Comparison of ENCODE assay signal across 16 cellular contexts in genomic region chr2:157856157-157856455, GRCh38. TPM values are rescaled to one million over a fixed set of nuclear protein-coding genes. Genes with fewer than 3 reads are reported as not detected.
A peak's percentile ranks its signal among the peaks of the same experiment; 100 is the strongest.
DNase-seq lines count a peak whose midpoint lies in the region; ATAC-seq, FAIRE-seq and TF ChIP-seq lines count a peak whose summit lies in the region.
"Had no signal": no experiment of that assay in that cellular context is flagged by ENCODE, and none has a peak within 500 bp of the region (broad histone marks: within the 10 kb centered on the region; RNA-seq: fewer than 3 reads in every experiment).

No MANE protein-coding gene starts in this region.

- POLR2A ChIA-PET in activated CD4-positive, alpha-beta memory T cell treated with anti-CD3 and anti-CD28 coated beads, Interleukin-2, amount 10 ng/mL, durations not matched to agents 7 days and 5 days (lab: Charles Lee): no interaction called here

- no peaks in the 10 kb centered on the region for H3K27me3 ChIP-seq in small intestine (ENCODE audit: control insufficient read depth in 2 of 2, insufficient read depth in 2 of 2, low read length in 2 of 2)

- H3K4me3 ChIP-seq in fibroblast of the aortic adventitia (ENCODE audit: low read depth, low read length): no peak overlapping the region
- no peak overlapping the region for H3K4me3 ChIP-seq in small intestine (ENCODE audit: low read depth in 1 of 2, low read length in 2 of 2)
- H3K4me3 ChIP-seq: GM23338, lung had no signal

- H3K4me1 Mint-ChIP-seq in stimulated activated naive CD8-positive, alpha-beta T cell treated with anti-CD3 and anti-CD28 coated beads, Interleukin-15, amount 100 ng/mL, for 72 hours: peaks cover 21% of the 10 kb centered on the region
- H3K4me1 Mint-ChIP-seq in activated CD4-positive, alpha-beta memory T cell treated with anti-CD3 and anti-CD28 coated beads, Interleukin-2, amount 10 ng/mL, durations not matched to agents 7 days and 5 days: peaks cover 28% of the 10 kb centered on the region
- H3K4me1 Mint-ChIP-seq: nephron had no signal

- H3K4me1 ChIP-seq in small intestine (ENCODE audit: control insufficient read depth in 2 of 2, insufficient read depth in 1 of 2, low read depth in 1 of 2, low read length in 1 of 2): peaks cover 0 to 3% of the 10 kb centered on the region in 2 donors

- no peak overlapping the region for H3K4me3 Mint-ChIP-seq in stimulated activated naive CD8-positive, alpha-beta T cell treated with anti-CD3 and anti-CD28 coated beads, Interleukin-15, amount 100 ng/mL, for 72 hours
- H3K4me3 Mint-ChIP-seq in activated CD4-positive, alpha-beta memory T cell treated with anti-CD3 and anti-CD28 coated beads, Interleukin-2, amount 10 ng/mL, durations not matched to agents 7 days and 5 days: no peak overlapping the region
- H3K4me3 Mint-ChIP-seq: endodermal cell, GM23338, nephron had no signal

- peaks cover 3% of the 10 kb centered on the region in 2 donors for H3K36me3 ChIP-seq in small intestine (ENCODE audit: control insufficient read depth in 2 of 2, insufficient read depth in 2 of 2, low read length in 2 of 2)

- no peaks in the 10 kb centered on the region for H3K9me3 Mint-ChIP-seq in stimulated activated naive CD8-positive, alpha-beta T cell treated with anti-CD3 and anti-CD28 coated beads, Interleukin-15, amount 100 ng/mL, for 72 hours
- no peaks in the 10 kb centered on the region for H3K9me3 Mint-ChIP-seq in activated CD4-positive, alpha-beta memory T cell treated with anti-CD3 and anti-CD28 coated beads, Interleukin-2, amount 10 ng/mL, durations not matched to agents 7 days and 5 days
- H3K9me3 Mint-ChIP-seq: endodermal cell, GM23338, nephron had no signal

- no peak for FAIRE-seq in small intestine (lab: Jason Lieb, UNC)
- FAIRE-seq: HepG2 had no signal

- peaks cover 42% of the 10 kb centered on the region for H3K36me3 Mint-ChIP-seq in activated CD4-positive, alpha-beta memory T cell treated with anti-CD3 and anti-CD28 coated beads, Interleukin-2, amount 10 ng/mL, durations not matched to agents 7 days and 5 days (ENCODE audit: low read depth)

- no peak for TF ChIP-seq CTCF in fibroblast of the aortic adventitia (IDR thresholded peaks at IDR 0.05; ENCODE audit: insufficient read depth, low read length)

- no peak overlapping the region for H3K27ac Mint-ChIP-seq in stimulated activated naive CD8-positive, alpha-beta T cell treated with anti-CD3 and anti-CD28 coated beads, Interleukin-15, amount 100 ng/mL, for 72 hours
- peak overlapping the region; percentile 25 for H3K27ac Mint-ChIP-seq in activated CD4-positive, alpha-beta memory T cell treated with anti-CD3 and anti-CD28 coated beads, Interleukin-2, amount 10 ng/mL, durations not matched to agents 7 days and 5 days
- H3K27ac Mint-ChIP-seq: endodermal cell, GM23338, nephron had no signal

- WGBS in small intestine, 3 donors: 92 to 98% (median 95%) methylated on average over 2 of the region's 2 CpGs

- DNase-seq in stimulated activated naive CD8-positive, alpha-beta T cell treated with anti-CD3 and anti-CD28 coated beads, Interleukin-15, Interleukin-2, amounts not matched to agents 100 U/mL and 50 U/mL, for 24 hours: no peak
- DNase-seq in stimulated activated naive CD8-positive, alpha-beta T cell treated with anti-CD3 and anti-CD28 coated beads, Interleukin-15, amount 100 ng/mL, for 72 hours: no peak
- DNase-seq in activated CD4-positive, alpha-beta memory T cell treated with anti-CD3 and anti-CD28 coated beads, Interleukin-2, amount 10 ng/mL, durations not matched to agents 7 days and 5 days: no peak
- DNase-seq in fibroblast of the aortic adventitia (ENCODE audit: low read depth) (peak; percentile 43), small intestine (no peak), D341Med (ENCODE audit: low spot score) (no peak), NCI-H345 treated with DMSO at 0.1 percent for 48 hours (lab: John Stamatoyannopoulos, UW; ENCODE audit: unreplicated experiment) (no peak), NCI-H2081 treated with DMSO at 0.1 percent for 48 hours (lab: John Stamatoyannopoulos, UW) (no peak)
- DNase-seq: caudate nucleus, DMS153, endodermal cell, MV-4-11 had no signal

- no peaks in the 10 kb centered on the region for H3K27me3 Mint-ChIP-seq in stimulated activated naive CD8-positive, alpha-beta T cell treated with anti-CD3 and anti-CD28 coated beads, Interleukin-15, amount 100 ng/mL, for 72 hours
- no peaks in the 10 kb centered on the region for H3K27me3 Mint-ChIP-seq in activated CD4-positive, alpha-beta memory T cell treated with anti-CD3 and anti-CD28 coated beads, Interleukin-2, amount 10 ng/mL, durations not matched to agents 7 days and 5 days

- CTCF ChIA-PET in activated CD4-positive, alpha-beta memory T cell treated with anti-CD3 and anti-CD28 coated beads, Interleukin-2, amount 10 ng/mL, durations not matched to agents 7 days and 5 days (lab: Charles Lee): no interaction called here

- H3K27ac ChIP-seq in small intestine (ENCODE audit: low read depth in 1 of 2, low read length in 1 of 2): no peak overlapping the region

- peak; percentile 25 for ATAC-seq in stimulated activated naive CD8-positive, alpha-beta T cell treated with anti-CD3 and anti-CD28 coated beads, Interleukin-15, Interleukin-2, amounts not matched to agents 100 U/mL and 50 U/mL, for 24 hours
- no peak for ATAC-seq in stimulated activated naive CD8-positive, alpha-beta T cell treated with anti-CD3 and anti-CD28 coated beads, Interleukin-15, amount 100 ng/mL, for 72 hours
- ATAC-seq: GM23338, HepG2 had no signal

- no peaks in the 10 kb centered on the region for H3K9me3 ChIP-seq in small intestine (ENCODE audit: control insufficient read depth, low read depth)

RNA-seq across cellular contexts. Expression of gene ACVR1, which starts 20.0 kb away (rescaled TPM):
- total RNA-seq in activated CD4-positive, alpha-beta memory T cell treated with anti-CD3 and anti-CD28 coated beads, Interleukin-2, amount 10 ng/mL, durations not matched to agents 7 days and 5 days: 10 to 100 TPM; 24.2 to 27.6 TPM
- total RNA-seq in fibroblast of the aortic adventitia (ENCODE audit: low replicate concordance): 16.2 and 32.9 TPM in 2 replicates
- 10 to 100 TPM in 1 of 3 donors, 1 to 10 TPM in 2; 2.2 to 12.4 (median 4.3) TPM for polyA plus RNA-seq in small intestine
